Comparison of ENCODE assay signal across 15 cellular contexts in genomic region chr3:158404319-158404718, GRCh38.
DNase-seq lines count a peak whose midpoint lies in the region; ATAC-seq, FAIRE-seq and TF ChIP-seq lines count a peak whose summit lies in the region.
"Had no signal": no experiment of that assay in that cellular context is flagged by ENCODE, and none has a peak within 500 bp of the region (broad histone marks: within the 10 kb centered on the region; RNA-seq: fewer than 3 reads in every experiment).

No MANE protein-coding gene starts in this region.

- SMC1A ChIA-PET in GM12878 (lab: Charles Lee; ENCODE audit: uncharacterized antibody, unreplicated experiment) = interaction anchor here (0.8 to 2.2 kb wide), 2 partner anchors 16 to 33 kb away, joined by 3 to 8 read pairs; no protein-coding TSS in a partner anchor

- intact Hi-C loops in GM12878 (cut with micrococcal nuclease; ENCODE audit: unreplicated experiment) (no loop called here), OCI-LY7 (cut with micrococcal nuclease; ENCODE audit: unreplicated experiment) (no loop called here)

- H3K27me3 Mint-ChIP-seq in glutamatergic neuron (ENCODE audit: unreplicated experiment) = peaks cover 2% of the 10 kb centered on the region
- H3K27me3 Mint-ChIP-seq: CD4-positive, CD25-positive, alpha-beta regulatory T cell; IgD-negative memory B cell had no signal

- H3K36me3 Mint-ChIP-seq in glutamatergic neuron (ENCODE audit: unreplicated experiment) = no peaks in the 10 kb centered on the region

- DNase-seq in Ammon's horn (ENCODE audit: low spot score) (peak; percentile 6), GM12892 (ENCODE audit: insufficient read length) (no peak), GM12878 (ENCODE audit: low read depth, low spot score) (no peak), glutamatergic neuron (no peak), OCI-LY7 (ENCODE audit: low spot score) (no peak)
- no peak for DNase-seq in activated CD4-positive, alpha-beta T cell treated with anti-CD3 and anti-CD28 coated beads, Interleukin-2, amount 50 U/mL, for 4 hours
- DNase-seq: AML-193; CD4-positive, CD25-positive, alpha-beta regulatory T cell; DMS 273 treated with DMSO at 0.1 percent for 48 hours; HCEC 1CT; KG1 had no signal

- no peak for TF ChIP-seq EP300 in GM12878 (IDR thresholded peaks at IDR 0.05; ENCODE audit: borderline replicate concordance in 1 of 2, control insufficient read depth in 1 of 2, low read depth in 2 of 2, low read length in 2 of 2)

- no peak overlapping the region for H3K9ac ChIP-seq in GM12878 (ENCODE audit: control insufficient read depth, insufficient read depth, low read length)
- H3K9ac ChIP-seq: BLaER1 treated with 17β-estradiol and CSF1 and Interleukin-3, amounts not matched to agents 10 nM and 100 nM had no signal

- RAD21 ChIA-PET in GM12878 (lab: Charles Lee; ENCODE audit: unreplicated experiment) = no interaction called here

- peak; percentile 17 for FAIRE-seq in GM12892 (lab: Jason Lieb, UNC)
- peak; percentile 23 for FAIRE-seq in GM12878 (lab: Jason Lieb, UNC)
- FAIRE-seq: GM12891 had no signal

- H3K4me1 ChIP-seq in GM12878 (ENCODE audit: control insufficient read depth, insufficient read depth, low read length) (no peaks in the 10 kb centered on the region), OCI-LY7 (ENCODE audit: insufficient read depth, low read length, poor library complexity, severe bottlenecking) (no peaks in the 10 kb centered on the region)
- H3K4me1 ChIP-seq: BLaER1 treated with 17β-estradiol and CSF1 and Interleukin-3, amounts not matched to agents 10 nM and 100 nM had no signal

- ATAC-seq in GM12878 = no peak
- no peak for ATAC-seq in HG03342 (IDR thresholded peaks at IDR 0.05; ENCODE audit: unreplicated experiment)

- CTCF ChIA-PET in GM12878 (lab: Yijun Ruan, JAX) = no interaction called here
- CTCF ChIA-PET in OCI-LY7 (lab: Charles Lee; ENCODE audit: unreplicated experiment) = no interaction called here

- BruUV-seq in GM12878 (replicated peaks; lab: Mats Ljungman, UMichigan) (no TSS peak), OCI-LY7 (replicated peaks; lab: Mats Ljungman, UMichigan) (no TSS peak)

- in situ Hi-C loops in GM12878 (cut with MboI) = no loop called here

- peaks cover 7% of the 10 kb centered on the region for H3K9me3 Mint-ChIP-seq in glutamatergic neuron (ENCODE audit: unreplicated experiment)
- H3K9me3 Mint-ChIP-seq: CD4-positive, CD25-positive, alpha-beta regulatory T cell; IgD-negative memory B cell had no signal

- H3K4me2 ChIP-seq in GM12878 (ENCODE audit: control insufficient read depth, insufficient read depth) (no peak overlapping the region), OCI-LY7 (ENCODE audit: low read length) (no peak overlapping the region)
- H3K4me2 ChIP-seq: BLaER1 treated with 17β-estradiol and CSF1 and Interleukin-3, amounts not matched to agents 10 nM and 100 nM had no signal

- H3K9me3 ChIP-seq in GM12878 (replicated peaks; ENCODE audit: control insufficient read depth, insufficient read depth, low read length) (no peaks in the 10 kb centered on the region; the same call in 2 of the 3 replicates), OCI-LY7 (ENCODE audit: low read length) (no peaks in the 10 kb centered on the region)
- H3K9me3 ChIP-seq: BLaER1 treated with 17β-estradiol and CSF1 and Interleukin-3, amounts not matched to agents 10 nM and 100 nM had no signal

- TF ChIP-seq RAD21 in GM12878 (IDR thresholded peaks at IDR 0.05; ENCODE audit: insufficient read depth, low read depth, low read length) = no peak

- 100% methylated on average over 1 of the region's 1 CpG for WGBS in GM12878 (ENCODE audit: insufficient coverage, insufficient replicate concordance, low lambda C conversion rate, missing lambda C conversion rate)

- H3K4me3 Mint-ChIP-seq in glutamatergic neuron (ENCODE audit: unreplicated experiment) = no peak overlapping the region
- H3K4me3 Mint-ChIP-seq: CD4-positive, CD25-positive, alpha-beta regulatory T cell; IgD-negative memory B cell had no signal

- no peaks in the 10 kb centered on the region for H3K79me2 ChIP-seq in GM12878 (ENCODE audit: control insufficient read depth, insufficient read depth, low read length)
- H3K79me2 ChIP-seq in OCI-LY7 (ENCODE audit: insufficient read depth, low read depth, low read length) = no peaks in the 10 kb centered on the region

- H3K36me3 ChIP-seq in GM12878 (ENCODE audit: control insufficient read depth in 2 of 2, insufficient read depth in 2 of 2, low read length in 1 of 2) = no peaks in the 10 kb centered on the region
- H3K36me3 ChIP-seq in OCI-LY7 (ENCODE audit: insufficient read depth, low read length) = no peaks in the 10 kb centered on the region
- H3K36me3 ChIP-seq: BLaER1 treated with 17β-estradiol and CSF1 and Interleukin-3, amounts not matched to agents 10 nM and 100 nM had no signal

- TF ChIP-seq POLR2A in GM12892 (IDR thresholded peaks at IDR 0.05; ENCODE audit: low read depth, low read length) (no peak), GM12878 (IDR thresholded peaks at IDR 0.05; ENCODE audit: low read depth, low read length) (no peak)

- TF ChIP-seq CTCF in GM12878 (IDR thresholded peaks at IDR 0.05 in 2 of 3, conservative IDR thresholded peaks at IDR 0.05 in 1 of 3; ENCODE audit: control insufficient read depth in 2 of 3, extremely low read depth in 1 of 3, insufficient read depth in 1 of 3, low read depth in 3 of 3, low read length in 3 of 3) (no peak), glutamatergic neuron (IDR thresholded peaks at IDR 0.05; ENCODE audit: partially characterized antibody, unreplicated experiment) (no peak), OCI-LY7 (conservative IDR thresholded peaks at IDR 0.05; ENCODE audit: low read length) (no peak)

- H3K27ac Mint-ChIP-seq in glutamatergic neuron (ENCODE audit: unreplicated experiment) = peak overlapping the region; percentile 54
- H3K27ac Mint-ChIP-seq: CD4-positive, CD25-positive, alpha-beta regulatory T cell; IgD-negative memory B cell had no signal

- H2AFZ ChIP-seq in GM12878 (ENCODE audit: control insufficient read depth, low read depth, low read length) (no peak overlapping the region), OCI-LY7 (ENCODE audit: low read length) (no peak overlapping the region)

- H3K9me2 ChIP-seq in OCI-LY7 (ENCODE audit: insufficient read depth, low read length) = no peaks in the 10 kb centered on the region

- H4K20me1 ChIP-seq in GM12878 (ENCODE audit: control insufficient read depth, insufficient read depth) = no peaks in the 10 kb centered on the region
- no peaks in the 10 kb centered on the region for H4K20me1 ChIP-seq in OCI-LY7 (ENCODE audit: insufficient read depth, low read length)
- H4K20me1 ChIP-seq: BLaER1 treated with 17β-estradiol and CSF1 and Interleukin-3, amounts not matched to agents 10 nM and 100 nM had no signal

- H3K4me1 Mint-ChIP-seq in glutamatergic neuron (ENCODE audit: low read depth, unreplicated experiment) = peaks cover 38% of the 10 kb centered on the region
- H3K4me1 Mint-ChIP-seq: CD4-positive, CD25-positive, alpha-beta regulatory T cell; IgD-negative memory B cell had no signal

- no peaks in the 10 kb centered on the region for H3K27me3 ChIP-seq in GM12878 (replicated peaks in 1 of 2; ENCODE audit: control insufficient read depth in 2 of 2, insufficient read depth in 2 of 2, low read length in 1 of 2)
- H3K27me3 ChIP-seq: BLaER1 treated with 17β-estradiol and CSF1 and Interleukin-3, amounts not matched to agents 10 nM and 100 nM had no signal

- no peak overlapping the region for H3K27ac ChIP-seq in GM12878 (ENCODE audit: control insufficient read depth, insufficient read depth)
- H3K27ac ChIP-seq in OCI-LY7 (ENCODE audit: low read depth, low read length, poor library complexity, severe bottlenecking) = no peak overlapping the region
- H3K27ac ChIP-seq: BLaER1 treated with 17β-estradiol and CSF1 and Interleukin-3, amounts not matched to agents 10 nM and 100 nM had no signal

- POLR2A ChIA-PET in GM12878 (lab: Charles Lee) (no interaction called here), OCI-LY7 (lab: Charles Lee) (interaction anchor here (1.0 kb wide), 1 partner anchor 30 kb away, joined by 3 read pairs; no protein-coding TSS in a partner anchor)

- H3K4me3 ChIP-seq in GM12878 (no peak overlapping the region), OCI-LY7 (ENCODE audit: low read depth, low read length, poor library complexity, severe bottlenecking) (no peak overlapping the region)
- H3K4me3 ChIP-seq: BLaER1 treated with 17β-estradiol and CSF1 and Interleukin-3, amounts not matched to agents 10 nM and 100 nM had no signal

TF ChIP-seq in GM12878, 131 proteins besides CTCF, POLR2A, EP300 and RAD21 (continues in another document):
- no peak for TF ChIP-seq PAX8 (IDR thresholded peaks at IDR 0.05)
- no peak for TF ChIP-seq STAT1 (conservative IDR thresholded peaks at IDR 0.05)
- no peak for TF ChIP-seq NR2F1 (conservative IDR thresholded peaks at IDR 0.05)
- no peak for TF ChIP-seq EED (IDR thresholded peaks at IDR 0.05; ENCODE audit: low read depth)
- no peak for TF ChIP-seq MEF2A (IDR thresholded peaks at IDR 0.05; ENCODE audit: insufficient read depth, low read depth, low read length)
- no peak for TF ChIP-seq IRF4 (IDR thresholded peaks at IDR 0.05; ENCODE audit: low read depth, low read length)
- no peak for TF ChIP-seq PRDM15 (CRISPR knock-in tag; IDR thresholded peaks at IDR 0.05)
- TF ChIP-seq BACH1 (IDR thresholded peaks at IDR 0.05; ENCODE audit: borderline replicate concordance) = no peak
